In genomic region chr3:71547254-71548198, GRCh38 we compare ENCODE assay signal across 16 cellular contexts. TPM values are rescaled to one million over a fixed set of nuclear protein-coding genes. Genes with fewer than 3 reads are reported as not detected.
DNase-seq lines count a peak whose midpoint lies in the region; TF ChIP-seq lines count a peak whose summit lies in the region.
"Had no signal": no experiment of that assay in that cellular context is flagged by ENCODE, and none has a peak within 500 bp of the region (broad histone marks: within the 10 kb centered on the region; RNA-seq: fewer than 3 reads in every experiment).

No MANE protein-coding gene starts in this region.

- TF ChIP-seq CTCF in CD14-positive monocyte (IDR thresholded peaks at IDR 0.05) = no peak
- no peak for TF ChIP-seq CTCF in OCI-LY3 (IDR thresholded peaks at IDR 0.05; ENCODE audit: low read depth, low read length)
- no peak for TF ChIP-seq CTCF in fibroblast of pulmonary artery (IDR thresholded peaks at IDR 0.05; ENCODE audit: low read length, missing control alignments)
- no peak for TF ChIP-seq CTCF in neutrophil (IDR thresholded peaks at IDR 0.05)
- no peak for TF ChIP-seq CTCF in uterus (IDR thresholded peaks at IDR 0.05)
- no peak for TF ChIP-seq CTCF in GM20000 (IDR thresholded peaks at IDR 0.05; ENCODE audit: extremely low read depth, missing control alignments)

- H2AFZ ChIP-seq in OCI-LY3 (ENCODE audit: low read depth, low read length) = no peak overlapping the region

- H3K27ac Mint-ChIP-seq in CD14-positive monocyte = peak overlapping the region; percentile 90 to 98 (median 95)
- H3K27ac Mint-ChIP-seq: activated CD4-positive, alpha-beta T cell treated with anti-CD3 and anti-CD28 coated beads for 36 hours; activated T-cell treated with anti-CD3 and anti-CD28 coated beads, Interleukin-2, amount 50 U/mL, for 72 hours; H9 had no signal

- no peaks in the 10 kb centered on the region for H4K20me1 ChIP-seq in OCI-LY3 (ENCODE audit: insufficient read depth, low read length)

- H3K4me2 ChIP-seq in OCI-LY3 (ENCODE audit: low read length) = peak overlapping the region; percentile 5; the same call in 1 of the 2 replicates

- no peaks in the 10 kb centered on the region for H3K36me3 ChIP-seq in OCI-LY3 (replicated peaks; ENCODE audit: low read depth, low read length)
- H3K36me3 ChIP-seq in neutrophil = no peaks in the 10 kb centered on the region
- H3K36me3 ChIP-seq in uterus = no peaks in the 10 kb centered on the region
- H3K36me3 ChIP-seq: vagina had no signal

- peak; percentile 57 for DNase-seq in CD14-positive monocyte (ENCODE audit: low spot score)
- peak; percentile 69 for DNase-seq in fibroblast of pulmonary artery (ENCODE audit: low read depth)
- DNase-seq in glomerular visceral epithelial cell (ENCODE audit: extremely low spot score) = no peak
- DNase-seq in NCI-H2107 treated with DMSO at 0.1 percent for 48 hours (lab: John Stamatoyannopoulos, UW; ENCODE audit: unreplicated experiment) = no peak
- DNase-seq in uterus = no peak
- no peak for DNase-seq in GM20000 (ENCODE audit: low spot score)
- DNase-seq: activated CD4-positive, alpha-beta T cell treated with anti-CD3 and anti-CD28 coated beads for 36 hours; activated T-cell treated with anti-CD3 and anti-CD28 coated beads, Interleukin-2, amount 50 U/mL, for 72 hours; H9; naive thymus-derived CD8-positive, alpha-beta T cell; NCI-H1436; NCI-H748 treated with DMSO at 0.1 percent for 48 hours; SW 1271 had no signal

- H3K4me1 ChIP-seq in OCI-LY3 (ENCODE audit: low read length) (peaks cover 49% of the 10 kb centered on the region), neutrophil (ENCODE audit: control insufficient read depth in 1 of 2, insufficient read depth in 1 of 2, low read depth in 1 of 2, low read length in 1 of 2) (peaks cover 83 to 93% of the 10 kb centered on the region in 2 experiments), uterus (no peaks in the 10 kb centered on the region)

- no peaks in the 10 kb centered on the region for H3K9me3 Mint-ChIP-seq in CD14-positive monocyte
- H3K9me3 Mint-ChIP-seq: activated T-cell treated with anti-CD3 and anti-CD28 coated beads, Interleukin-2, amount 50 U/mL, for 72 hours; H9; naive thymus-derived CD8-positive, alpha-beta T cell had no signal

- no peak overlapping the region for H3K9ac ChIP-seq in OCI-LY3 (ENCODE audit: low read length)

- H3K4me3 ChIP-seq in OCI-LY3 (ENCODE audit: low read length) (no peak overlapping the region), fibroblast of pulmonary artery (replicated peaks; ENCODE audit: low read depth, low read length) (no peak overlapping the region), neutrophil (ENCODE audit: low read depth in 1 of 2, low read length in 1 of 2) (peak overlapping the region; percentile 37 to 54), uterus (no peak overlapping the region)
- H3K4me3 ChIP-seq: vagina had no signal

- peaks cover 0 to 10% of the 10 kb centered on the region in 2 donors for H3K36me3 Mint-ChIP-seq in CD14-positive monocyte

- H3K9me3 ChIP-seq in OCI-LY3 (ENCODE audit: insufficient read depth, low read length) = no peaks in the 10 kb centered on the region
- no peaks in the 10 kb centered on the region for H3K9me3 ChIP-seq in neutrophil
- H3K9me3 ChIP-seq in uterus = no peaks in the 10 kb centered on the region
- H3K9me3 ChIP-seq: vagina had no signal

- H3K4me1 Mint-ChIP-seq in CD14-positive monocyte = peaks cover 83% of the 10 kb centered on the region

- H3K4me3 Mint-ChIP-seq in CD14-positive monocyte = peak overlapping the region; percentile 20 to 92
- H3K4me3 Mint-ChIP-seq: activated CD4-positive, alpha-beta T cell treated with anti-CD3 and anti-CD28 coated beads for 36 hours; activated T-cell treated with anti-CD3 and anti-CD28 coated beads, Interleukin-2, amount 50 U/mL, for 72 hours; H9 had no signal

- no peak for TF ChIP-seq POLR2A in uterus (IDR thresholded peaks at IDR 0.05)

- intact Hi-C loops in CD14-positive monocyte (cut with micrococcal nuclease) (loop anchor here (5.0 to 10.0 kb wide), 4 partner anchors 35 to 105 kb away; partner anchors contain the start of gene FOXP1 (in 2 of the 2)), uterus (cut with DNase I; ENCODE audit: low total_unique reads) (no loop called here)

- H3K79me2 ChIP-seq in OCI-LY3 (ENCODE audit: low read length) = no peaks in the 10 kb centered on the region

- H3K27ac ChIP-seq in OCI-LY3 (ENCODE audit: low read length) (no peak overlapping the region), neutrophil (peak overlapping the region; percentile 86), uterus (no peak overlapping the region)
- H3K27ac ChIP-seq: vagina had no signal

- no peaks in the 10 kb centered on the region for H3K27me3 Mint-ChIP-seq in CD14-positive monocyte (ENCODE audit: low read depth in 3 of 3)
- H3K27me3 Mint-ChIP-seq: naive thymus-derived CD8-positive, alpha-beta T cell had no signal

- H3K27me3 ChIP-seq in OCI-LY3 (ENCODE audit: low read depth, low read length) (peaks cover 7% of the 10 kb centered on the region), neutrophil (no peaks in the 10 kb centered on the region), uterus (no peaks in the 10 kb centered on the region)
- H3K27me3 ChIP-seq: vagina had no signal

RNA-seq across cellular contexts. Expression of gene FOXP1, which starts 36.0 kb away (rescaled TPM):
- 10 to 100 TPM; 27.8 to 42.6 TPM for polyA plus RNA-seq in CD14-positive monocyte
- total RNA-seq in uterus = 100 to 1,000 TPM in 3 of 4 donors, 10 to 100 TPM in 1; 54.2 to 152 (median 129) TPM

Comparison
In these comparisons a context has a peak if more than half of its experiments do, and no peak if none do; other contexts are left out.
1. DNase-seq: peak in CD14-positive monocyte (single experiment) and fibroblast of pulmonary artery (single experiment); none in glomerular visceral epithelial cell (single experiment), NCI-H2107 treated with DMSO at 0.1 percent for 48 hours (single experiment), uterus (0 of 2) and GM20000 (single experiment).
2. H3K4me3 ChIP-seq: peak in neutrophil (2 of 2); none in OCI-LY3 (single experiment), fibroblast of pulmonary artery (single experiment) and uterus (0 of 2).